Comparison of ENCODE assay signal across 9 cellular contexts in genomic region chr1:115184260-115184950, GRCh38.
DNase-seq lines count a peak whose midpoint lies in the region; ATAC-seq lines count a peak whose summit lies in the region.
"Had no signal": no experiment of that assay in that cellular context is flagged by ENCODE, and none has a peak within 500 bp of the region (broad histone marks: within the 10 kb centered on the region; RNA-seq: fewer than 3 reads in every experiment).

No MANE protein-coding gene starts in this region.

- ATAC-seq in Right ventricle myocardium inferior (peak; percentile 81), left ventricle myocardium superior (peak; percentile 88), HG03460 (IDR thresholded peaks at IDR 0.05; ENCODE audit: unreplicated experiment) (no peak), HG03280 (IDR thresholded peaks at IDR 0.05; ENCODE audit: unreplicated experiment) (no peak)

- intact Hi-C loops in Right ventricle myocardium inferior (cut with DNase I) (no loop called here), cardiac septum (cut with DNase I) (loop anchor here (5.0 kb wide), 2 partner anchors 42 to 68 kb away; no protein-coding TSS in a partner anchor), left ventricle myocardium superior (cut with micrococcal nuclease) (no loop called here)
- intact Hi-C loops in activated CD4-positive, alpha-beta memory T cell treated with anti-CD3 and anti-CD28 coated beads for 36 hours (cut with micrococcal nuclease): loop anchor here (2.0 kb wide), 1 partner anchor 86 kb away; no protein-coding TSS in a partner anchor

- POLR2A ChIA-PET in activated CD4-positive, alpha-beta memory T cell treated with anti-CD3 and anti-CD28 coated beads for 36 hours (lab: Charles Lee): no interaction called here

- no peaks in the 10 kb centered on the region for H3K9me3 Mint-ChIP-seq in activated CD4-positive, alpha-beta memory T cell treated with anti-CD3 and anti-CD28 coated beads for 36 hours

- DNase-seq in Right ventricle myocardium inferior (ENCODE audit: missing footprints) (no peak), cardiac septum (ENCODE audit: low spot score) (no peak), left ventricle myocardium superior (no peak), DMS114 treated with DMSO at 0.1 percent for 48 hours (lab: John Stamatoyannopoulos, UW; ENCODE audit: unreplicated experiment) (no peak), NCI-H2029 (lab: John Stamatoyannopoulos, UW) (no peak)
- DNase-seq in activated CD4-positive, alpha-beta memory T cell treated with anti-CD3 and anti-CD28 coated beads for 36 hours: peak; percentile 63
- DNase-seq: NCI-H2171 treated with DMSO at 0.1 percent for 48 hours had no signal

- no peak overlapping the region for H3K4me3 Mint-ChIP-seq in activated CD4-positive, alpha-beta memory T cell treated with anti-CD3 and anti-CD28 coated beads for 36 hours

- peaks cover 10% of the 10 kb centered on the region for H3K4me1 Mint-ChIP-seq in activated CD4-positive, alpha-beta memory T cell treated with anti-CD3 and anti-CD28 coated beads for 36 hours (ENCODE audit: low read depth)

- CTCF ChIA-PET in activated CD4-positive, alpha-beta memory T cell treated with anti-CD3 and anti-CD28 coated beads for 36 hours (lab: Charles Lee): interaction anchor here (0.6 kb wide), 3 partner anchors 212 to 812 kb away, joined by 3 to 4 read pairs (median 4); no protein-coding TSS in a partner anchor

- H3K27ac Mint-ChIP-seq in activated CD4-positive, alpha-beta memory T cell treated with anti-CD3 and anti-CD28 coated beads for 36 hours: peak overlapping the region; percentile 61

- H3K36me3 Mint-ChIP-seq in activated CD4-positive, alpha-beta memory T cell treated with anti-CD3 and anti-CD28 coated beads for 36 hours: no peaks in the 10 kb centered on the region

- H3K27me3 Mint-ChIP-seq in activated CD4-positive, alpha-beta memory T cell treated with anti-CD3 and anti-CD28 coated beads for 36 hours: no peaks in the 10 kb centered on the region

Comparison
In these comparisons a context has a peak if more than half of its experiments do, and no peak if none do; other contexts are left out.
1. intact Hi-C loops: an anchor here in cardiac septum (5.0 kb wide) and activated CD4-positive, alpha-beta memory T cell treated with anti-CD3 and anti-CD28 coated beads for 36 hours (2.0 kb wide); none called in Right ventricle myocardium inferior and left ventricle myocardium superior.
2. ATAC-seq: peak in Right ventricle myocardium inferior (single experiment) and left ventricle myocardium superior (single experiment); none in HG03460 (single experiment) and HG03280 (single experiment).